ENCODE assay signal across 8 cellular contexts in genomic region chr19:10106100-10106936, GRCh38. TPM values are rescaled to one million over a fixed set of nuclear protein-coding genes. Genes with fewer than 3 reads are reported as not detected.
DNase-seq lines count a peak whose midpoint lies in the region; ATAC-seq and TF ChIP-seq lines count a peak whose summit lies in the region.

PPAN (plus strand) TSS chr19:10106362; CDS start chr19:10106395, 33 bp downstream.

- H3K27me3 ChIP-seq in BE2C (no peaks in the 10 kb centered on the region), colonic mucosa (no peaks in the 10 kb centered on the region)

- H3K36me3 ChIP-seq in BE2C (peaks cover 44% of the 10 kb centered on the region), colonic mucosa (peaks cover 24% of the 10 kb centered on the region)

- ATAC-seq in GM19328 (IDR thresholded peaks at IDR 0.05; ENCODE audit: unreplicated experiment) (peak; percentile 50), HG03520 (IDR thresholded peaks at IDR 0.05; ENCODE audit: unreplicated experiment) (peak; percentile 44), left colon (peak; percentile 97)

- 0 out of 2 replicates have a peak, but pooled peaks cover 3% of the 10 kb centered on the region for H3K4me1 ChIP-seq in BE2C
- H3K4me1 ChIP-seq in colonic mucosa, result peaks cover 5% of the 10 kb centered on the region

- DNase-seq in BE2C (peak; percentile 99), NCI-H69 (lab: John Stamatoyannopoulos, UW) (peak; percentile 99), colonic mucosa (peak; percentile 98), left colon (peak; percentile 99)
- peak; percentile 99 for DNase-seq in activated CD4-positive, alpha-beta T cell treated with anti-CD3 and anti-CD28 coated beads, Interleukin-2, amount 10 ng/mL, durations not matched to agents 24 days and 14 days
- DNase-seq in stimulated activated CD4-positive, alpha-beta T cell treated with anti-CD3 and anti-CD28 coated beads, Interleukin-1b, Interleukin-23, amount 100 ng/mL, for 4 hours (ENCODE audit: low read depth in 2 of 2), result peak; percentile 90 to 92

- H3K4me3 ChIP-seq in BE2C (ENCODE audit: low read depth, low read length) (peak within 1 kb of the TSS; percentile 99), colonic mucosa (peak within 1 kb of the TSS; percentile 82)

- peak within 1 kb of the TSS; percentile 100 for H3K27ac Mint-ChIP-seq in activated CD4-positive, alpha-beta T cell treated with anti-CD3 and anti-CD28 coated beads, Interleukin-2, amount 10 ng/mL, durations not matched to agents 24 days and 14 days

- H3K27ac ChIP-seq in colonic mucosa, result peak within 1 kb of the TSS; percentile 55

- H3K9me3 Mint-ChIP-seq in activated CD4-positive, alpha-beta T cell treated with anti-CD3 and anti-CD28 coated beads, Interleukin-2, amount 10 ng/mL, durations not matched to agents 24 days and 14 days, result no peaks in the 10 kb centered on the region

- TF ChIP-seq CTCF in BE2C (IDR thresholded peaks at IDR 0.05; ENCODE audit: low read depth, low read length) (no peak), colonic mucosa (IDR thresholded peaks at IDR 0.05) (no peak)

- H3K9ac ChIP-seq in colonic mucosa (ENCODE audit: low read depth in 2 of 2, low read length in 2 of 2), result peak within 1 kb of the TSS; percentile 66 to 84

- intact Hi-C loops in activated CD4-positive, alpha-beta T cell treated with anti-CD3 and anti-CD28 coated beads, Interleukin-2, amount 10 ng/mL, durations not matched to agents 24 days and 14 days (cut with micrococcal nuclease), result loop anchor here (1.0 to 10.0 kb wide), 5 partner anchors 14 to 988 kb away; partner anchors contain the start of genes CDC37, CDKN2D, KRI1 and MRPL4
- intact Hi-C loops in colonic mucosa (cut with DNase I), result no loop called here
- intact Hi-C loops in left colon (cut with DNase I, micrococcal nuclease), result no loop called here

- H3K27me3 Mint-ChIP-seq in activated CD4-positive, alpha-beta T cell treated with anti-CD3 and anti-CD28 coated beads, Interleukin-2, amount 10 ng/mL, durations not matched to agents 24 days and 14 days, result peaks cover 1% of the 10 kb centered on the region

- no peaks in the 10 kb centered on the region for H3K9me3 ChIP-seq in BE2C
- no peaks in the 10 kb centered on the region for H3K9me3 ChIP-seq in colonic mucosa

- peaks cover 43% of the 10 kb centered on the region for H3K36me3 Mint-ChIP-seq in activated CD4-positive, alpha-beta T cell treated with anti-CD3 and anti-CD28 coated beads, Interleukin-2, amount 10 ng/mL, durations not matched to agents 24 days and 14 days (ENCODE audit: low read depth)

- H3K4me1 Mint-ChIP-seq in activated CD4-positive, alpha-beta T cell treated with anti-CD3 and anti-CD28 coated beads, Interleukin-2, amount 10 ng/mL, durations not matched to agents 24 days and 14 days, result peaks cover 61% of the 10 kb centered on the region

- H3K4me3 Mint-ChIP-seq in activated CD4-positive, alpha-beta T cell treated with anti-CD3 and anti-CD28 coated beads, Interleukin-2, amount 10 ng/mL, durations not matched to agents 24 days and 14 days, result peak within 1 kb of the TSS; percentile 85

RNA-seq across cellular contexts. Expression of gene PPAN, which starts in this region (rescaled TPM):
- polyA plus RNA-seq in BE2C (2012; ENCODE audit: insufficient read depth, insufficient read length, low read depth), result 333 TPM
- total RNA-seq in activated CD4-positive, alpha-beta T cell treated with anti-CD3 and anti-CD28 coated beads, Interleukin-2, amount 10 ng/mL, durations not matched to agents 24 days and 14 days, result 222 and 232 TPM in 2 replicates
- total RNA-seq in colonic mucosa, result 10 to 100 TPM; 21.6 to 53.8 TPM
- total RNA-seq in left colon, result 10 to 100 TPM; 26.4 to 34.0 TPM

Comparison
In these comparisons a context has a peak if more than half of its experiments do, and no peak if none do; other contexts are left out.
1. Peak in every context shown above with its lines: DNase-seq, ATAC-seq, H3K4me3 ChIP-seq and H3K27ac ChIP-seq.
2. ATAC-seq: peak in every context shown above with its lines; median percentile 97 in left colon; 50 in GM19328; 44 in HG03520.